Comparison of ENCODE assay signal across 1 cellular context in genomic region chr14:65225299-65226159, GRCh38.
TF ChIP-seq lines count a peak whose summit lies in the region.

No MANE protein-coding gene starts in this region.

TF ChIP-seq in H1, 55 proteins besides CTCF, POLR2A, EP300 and RAD21 (continued from another document):
- no peak for TF ChIP-seq MAX (IDR thresholded peaks at IDR 0.05)
- no peak for TF ChIP-seq CBX5 (IDR thresholded peaks at IDR 0.05; ENCODE audit: low read depth, low read length)
- no peak for TF ChIP-seq BCL11A (IDR thresholded peaks at IDR 0.05; ENCODE audit: low read depth in 2 of 2, low read length in 2 of 2)
